8 cellular contexts compared by ENCODE assay signal in genomic region chr7:105532709-105533460, GRCh38. TPM values are rescaled to one million over a fixed set of nuclear protein-coding genes. Genes with fewer than 3 reads are reported as not detected.
DNase-seq lines count a peak whose midpoint lies in the region; ATAC-seq and TF ChIP-seq lines count a peak whose summit lies in the region.

No MANE protein-coding gene starts in this region.

- peak overlapping the region in 1 of 2 donors; percentile 97 for H3K27ac ChIP-seq in lung (ENCODE audit: low read depth in 1 of 2, low read length in 1 of 2)

- peaks cover 6% of the 10 kb centered on the region for H3K36me3 Mint-ChIP-seq in activated naive CD4-positive, alpha-beta T cell treated with anti-CD3 and anti-CD28 coated beads, Interleukin-2, amount 10 ng/mL, durations not matched to agents 7 days and 5 days
- H3K36me3 Mint-ChIP-seq in type B pancreatic cell, result peaks cover 4% of the 10 kb centered on the region

- H3K4me3 ChIP-seq in astrocyte of the cerebellum (ENCODE audit: low read depth, low read length) (peak overlapping the region; percentile 98), lung (peak overlapping the region; percentile 99)

- CTCF ChIA-PET in activated naive CD4-positive, alpha-beta T cell treated with anti-CD3 and anti-CD28 coated beads, Interleukin-2, amount 10 ng/mL, durations not matched to agents 7 days and 5 days (lab: Charles Lee), result interaction anchor here (2.1 kb wide), 1 partner anchor 10 kb away, joined by 5 read pairs; no protein-coding TSS in a partner anchor

- no peaks in the 10 kb centered on the region for H3K9me3 Mint-ChIP-seq in activated naive CD4-positive, alpha-beta T cell treated with anti-CD3 and anti-CD28 coated beads, Interleukin-2, amount 10 ng/mL, durations not matched to agents 7 days and 5 days
- H3K9me3 Mint-ChIP-seq in type B pancreatic cell, result peaks cover 4% of the 10 kb centered on the region

- 38 to 40% methylated on average over 12 of the region's 12 CpGs for WGBS in lung, 2 donors

- in situ Hi-C loops in astrocyte of the cerebellum (cut with HindIII; ENCODE audit: low sequenced_read_pairs), result no loop called here

- H3K27ac Mint-ChIP-seq in activated naive CD4-positive, alpha-beta T cell treated with anti-CD3 and anti-CD28 coated beads, Interleukin-2, amount 10 ng/mL, durations not matched to agents 7 days and 5 days, result peak overlapping the region; percentile 94
- H3K27ac Mint-ChIP-seq in type B pancreatic cell, result peak overlapping the region; percentile 86

- DNase-seq in activated naive CD4-positive, alpha-beta T cell treated with anti-CD3 and anti-CD28 coated beads, Interleukin-2, amount 10 ng/mL, durations not matched to agents 7 days and 5 days, result no peak
- DNase-seq in activated naive CD4-positive, alpha-beta T cell treated with anti-CD3 and anti-CD28 coated beads, Interleukin-2, amount 50 U/mL, for 16 hours, result no peak
- DNase-seq in astrocyte of the cerebellum (ENCODE audit: low read depth) (no peak), lung (ENCODE audit: low spot score) (no peak), type B pancreatic cell (ENCODE audit: extremely low spot score, unreplicated experiment) (no peak)
- DNase-seq in effector CD8-positive, alpha-beta T cell (lab: John Stamatoyannopoulos, UW), result no peak

- peak overlapping the region; percentile 96 for H3K4me3 Mint-ChIP-seq in activated naive CD4-positive, alpha-beta T cell treated with anti-CD3 and anti-CD28 coated beads, Interleukin-2, amount 10 ng/mL, durations not matched to agents 7 days and 5 days
- H3K4me3 Mint-ChIP-seq in type B pancreatic cell, result peak overlapping the region; percentile 96

- H3K27me3 Mint-ChIP-seq in activated naive CD4-positive, alpha-beta T cell treated with anti-CD3 and anti-CD28 coated beads, Interleukin-2, amount 10 ng/mL, durations not matched to agents 7 days and 5 days, result no peaks in the 10 kb centered on the region
- H3K27me3 Mint-ChIP-seq in type B pancreatic cell, result no peaks in the 10 kb centered on the region

- no peak for TF ChIP-seq CTCF in astrocyte of the cerebellum (IDR thresholded peaks at IDR 0.05; ENCODE audit: low read depth, low read length, missing control alignments)
- no peak for TF ChIP-seq CTCF in lung (IDR thresholded peaks at IDR 0.05; ENCODE audit: control extremely low read depth, extremely low read depth)
- TF ChIP-seq CTCF in type B pancreatic cell (conservative IDR thresholded peaks at IDR 0.05), result no peak

- peaks cover 4 to 7% of the 10 kb centered on the region in 2 donors for H3K36me3 ChIP-seq in lung (ENCODE audit: control insufficient read depth in 2 of 2, insufficient read depth in 2 of 2, low read length in 2 of 2)

- H3K27me3 ChIP-seq in lung (ENCODE audit: control insufficient read depth, insufficient read depth), result no peaks in the 10 kb centered on the region

- peaks cover 38% of the 10 kb centered on the region for H3K4me1 Mint-ChIP-seq in activated naive CD4-positive, alpha-beta T cell treated with anti-CD3 and anti-CD28 coated beads, Interleukin-2, amount 10 ng/mL, durations not matched to agents 7 days and 5 days
- peaks cover 12% of the 10 kb centered on the region for H3K4me1 Mint-ChIP-seq in type B pancreatic cell (ENCODE audit: unreplicated experiment)

- no peaks in the 10 kb centered on the region for H3K9me3 ChIP-seq in lung (ENCODE audit: control insufficient read depth in 2 of 2, insufficient read depth in 1 of 2, low read length in 1 of 2)

- peaks cover 2 to 10% of the 10 kb centered on the region in 2 donors for H3K4me1 ChIP-seq in lung (ENCODE audit: control insufficient read depth in 2 of 2, insufficient read depth in 2 of 2, low read length in 2 of 2)

- no peak for ATAC-seq in lung (ENCODE audit: insufficient read depth, low FRiP score)
- no peak for ATAC-seq in HG03354 (IDR thresholded peaks at IDR 0.05; ENCODE audit: poor library complexity, severe bottlenecking, unreplicated experiment)
- no peak for ATAC-seq in GM21515 (IDR thresholded peaks at IDR 0.05; ENCODE audit: unreplicated experiment)

RNA-seq across cellular contexts. Expression of gene RINT1, which starts 0.9 kb away (rescaled TPM):
- total RNA-seq in lung (10 to 100 TPM; 16.0 to 21.9 TPM), type B pancreatic cell (ENCODE audit: low replicate concordance) (21.1 and 24.4 TPM in 2 replicates)
- 10 to 100 TPM in 1 of 2 donors, 1 to 10 TPM in 1; 8.4 to 20.2 TPM for polyA plus RNA-seq in lung

RNA-seq across cellular contexts. Expression of gene PUS7, which starts 10.8 kb away (rescaled TPM):
- total RNA-seq in lung (10 to 100 TPM; 12.4 to 16.7 TPM), type B pancreatic cell (ENCODE audit: low replicate concordance) (15.5 and 25.4 TPM in 2 replicates)
- 1 to 10 TPM; 5.0 to 9.2 TPM for polyA plus RNA-seq in lung

RNA-seq across cellular contexts. Expression of gene EFCAB10, which starts 48.4 kb away (rescaled TPM):
- total RNA-seq in lung (10 to 100 TPM; 18.5 to 23.2 TPM), type B pancreatic cell (ENCODE audit: low replicate concordance) (2.0 TPM in 1 of 2 replicates, not detected in the other)
- polyA plus RNA-seq in lung, result 1 to 10 TPM; 4.5 to 7.0 TPM
